8 cellular contexts compared by ENCODE assay signal in genomic region chr2:121649402-121649651, GRCh38. TPM values are rescaled to one million over a fixed set of nuclear protein-coding genes. Genes with fewer than 3 reads are reported as not detected.
DNase-seq lines count a peak whose midpoint lies in the region; ATAC-seq and TF ChIP-seq lines count a peak whose summit lies in the region.

Gene CLASP1, minus strand, starts transcription at chr2:121649462. Its CDS starts 43,567 bp downstream, at chr2:121605895.

- H3K27me3 ChIP-seq in dorsolateral prefrontal cortex (no peaks in the 10 kb centered on the region), liver (ENCODE audit: control insufficient read depth in 4 of 4, insufficient read depth in 4 of 4, low read length in 3 of 4) (no peaks in the 10 kb centered on the region)

- TF ChIP-seq CTCF in dorsolateral prefrontal cortex (IDR thresholded peaks at IDR 0.05 in 54 of 56, conservative IDR thresholded peaks at IDR 0.05 in 2 of 56; ENCODE audit: low read depth in 1 of 56, partially characterized antibody in 56 of 56) = peak in 20 of 56 donors; percentile 3 to 40 (median 17)
- TF ChIP-seq CTCF in liver (IDR thresholded peaks at IDR 0.05; ENCODE audit: low read depth, low read length, missing input control) = no peak

- peaks cover 5 to 35% (median 22%) of the 10 kb centered on the region in 4 donors for H3K4me1 ChIP-seq in liver (ENCODE audit: control insufficient read depth in 4 of 4, insufficient read depth in 4 of 4, low read length in 3 of 4)

- no peak for TF ChIP-seq RAD21 in liver (IDR thresholded peaks at IDR 0.05)

- DNase-seq in Ammon's horn (ENCODE audit: low spot score) = peak; percentile 98
- peak; percentile 76 for DNase-seq in GM19240 (ENCODE audit: insufficient read length, low spot score)
- peak; percentile 92 for DNase-seq in NCI-H774 (lab: John Stamatoyannopoulos, UW)
- peak; percentile 92 to 95 for DNase-seq in activated CD4-positive, alpha-beta T cell treated with anti-CD3 and anti-CD28 coated beads, Interleukin-2, amount 50 U/mL, for 48 hours
- peak; percentile 91 to 97 (median 96) for DNase-seq in dorsolateral prefrontal cortex
- DNase-seq in stimulated activated CD4-positive, alpha-beta T cell treated with anti-CD3 and anti-CD28 coated beads, Interleukin-4, amount 100 ng/mL, for 48 hours (ENCODE audit: low read depth in 2 of 2) = peak; percentile 89 to 93

- under 1% methylated on average over 20 of the region's 20 CpGs for WGBS in liver

- peak within 1 kb of the TSS; percentile 90 to 100 for H3K9ac ChIP-seq in liver (ENCODE audit: low read depth in 1 of 2, low read length in 2 of 2)

- no peaks in the 10 kb centered on the region for H3K36me3 ChIP-seq in liver (ENCODE audit: control insufficient read depth in 4 of 4, insufficient read depth in 3 of 4, low read depth in 1 of 4, low read length in 3 of 4)

- H3K9me3 ChIP-seq in liver (ENCODE audit: control insufficient read depth in 4 of 4, low read length in 3 of 4) = no peaks in the 10 kb centered on the region

- H3K4me3 ChIP-seq in dorsolateral prefrontal cortex (peak within 1 kb of the TSS; percentile 56 to 98 (median 92)), liver (ENCODE audit: low read depth in 1 of 3, low read length in 3 of 3) (peak within 1 kb of the TSS; percentile 87 to 94 (median 94))

- peak; percentile 91 for ATAC-seq in HG03442 (IDR thresholded peaks at IDR 0.05; ENCODE audit: unreplicated experiment)

- H3K27ac ChIP-seq in dorsolateral prefrontal cortex = peak within 1 kb of the TSS; percentile 87 to 100 (median 98)
- peak within 1 kb of the TSS; percentile 93 to 99 for H3K27ac ChIP-seq in liver (ENCODE audit: low read depth in 1 of 2, low read length in 2 of 2)

- intact Hi-C loops in dorsolateral prefrontal cortex (cut with DNase I) = loop anchor here (1.0 to 5.0 kb wide), 5 partner anchors 53 to 119 kb away; partner anchors contain the start of genes NIFK (in 2 of the 2), RNU4ATAC (in 2 of the 2) and TSN (in 1 of the 2)

TF ChIP-seq in liver, 16 proteins besides CTCF, POLR2A, EP300 and RAD21:
- TF ChIP-seq SP1 (IDR thresholded peaks at IDR 0.05) (no peak), ATF3 (IDR thresholded peaks at IDR 0.05) (no peak), NR2F2 (IDR thresholded peaks at IDR 0.05) (no peak)

RNA-seq across cellular contexts. Expression of gene CLASP1, which starts in this region (rescaled TPM):
- 100 to 1,000 TPM in 113 of 120 experiments, 10 to 100 TPM in 7; 82.3 to 147 (median 116) TPM for total RNA-seq in dorsolateral prefrontal cortex
- 10 to 100 TPM; 31.3 to 50.0 TPM for total RNA-seq in liver
- 10 to 100 TPM in 1 of 2 donors, 1 to 10 TPM in 1; 7.5 to 12.6 TPM for polyA plus RNA-seq in liver

Comparison
In these comparisons a context has a peak if more than half of its experiments do, and no peak if none do; other contexts are left out.
1. Peak in every context shown above with its lines: DNase-seq, ATAC-seq, H3K4me3 ChIP-seq and H3K27ac ChIP-seq.